Comparison of ENCODE assay signal across 9 cellular contexts in the genomic region with DNA sequence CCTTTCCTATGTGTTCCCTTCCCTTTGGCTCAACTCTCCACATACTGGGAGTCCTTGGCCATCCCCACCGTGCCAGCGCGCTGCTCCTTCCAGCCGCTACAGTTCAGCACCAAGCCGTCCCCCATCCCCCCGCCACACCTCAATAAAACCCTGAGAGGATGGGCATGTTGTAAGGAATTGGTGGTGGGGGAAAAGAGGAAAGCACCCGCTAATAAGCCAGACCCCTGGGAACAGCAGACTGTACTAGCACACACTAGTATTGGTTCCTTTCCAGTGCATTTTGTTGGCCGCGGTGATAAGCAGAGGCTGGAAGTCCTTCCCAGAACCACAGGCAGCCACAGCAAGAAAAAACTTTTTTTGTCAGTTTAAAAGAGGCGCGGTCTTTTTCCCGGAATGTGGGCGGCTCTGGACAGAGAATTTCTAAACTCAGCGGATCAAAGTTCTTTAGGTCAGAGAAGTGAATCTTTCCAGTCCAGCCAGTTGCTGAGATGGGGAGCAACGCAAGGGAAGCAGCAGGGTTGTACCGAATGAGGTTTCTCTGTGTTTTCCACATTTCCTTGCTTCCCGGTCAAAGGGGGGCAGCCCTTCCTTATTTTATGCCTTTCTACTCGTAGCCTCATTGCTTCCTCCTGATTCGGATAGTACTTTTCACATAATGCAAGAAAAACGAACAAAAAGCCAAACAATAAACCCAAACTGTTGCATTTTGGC. TPM values are rescaled to one million over a fixed set of nuclear protein-coding genes. Genes with fewer than 3 reads are reported as not detected.
DNase-seq lines count a peak whose midpoint lies in the region; ATAC-seq and TF ChIP-seq lines count a peak whose summit lies in the region.
"Had no signal": no experiment of that assay in that cellular context is flagged by ENCODE, and none has a peak within 500 bp of the region (broad histone marks: within the 10 kb centered on the region; RNA-seq: fewer than 3 reads in every experiment).

No MANE protein-coding gene starts in this region.

- 0 out of 2 replicates have a peak, but pooled peaks cover 3% of the 10 kb centered on the region for H3F3A ChIP-seq in GM23248 (ENCODE audit: insufficient read depth)

- H3K4me1 Mint-ChIP-seq in activated CD4-positive, alpha-beta memory T cell treated with anti-CD3 and anti-CD28 coated beads, Interleukin-2, amount 10 ng/mL, durations not matched to agents 7 days and 5 days: peaks cover 16% of the 10 kb centered on the region
- H3K4me1 Mint-ChIP-seq in CD14-positive monocyte: peaks cover 14% of the 10 kb centered on the region

- H2AFZ ChIP-seq in GM23248: peak overlapping the region; percentile 94
- peak overlapping the region; percentile 55 for H2AFZ ChIP-seq in hepatocyte

- no peaks in the 10 kb centered on the region for H3K9me3 Mint-ChIP-seq in activated CD4-positive, alpha-beta memory T cell treated with anti-CD3 and anti-CD28 coated beads, Interleukin-2, amount 10 ng/mL, durations not matched to agents 7 days and 5 days
- H3K9me3 Mint-ChIP-seq in CD14-positive monocyte: peaks cover 0 to 11% (median 4%) of the 10 kb centered on the region in 7 donors
- H3K9me3 Mint-ChIP-seq: IgD-negative memory B cell had no signal

- 1 to 2% methylated on average over 20 of the region's 20 CpGs for WGBS in GM23248 (ENCODE audit: low coverage in 1 of 2, low lambda C conversion rate in 2 of 2, missing lambda C conversion rate in 2 of 2), 2 experiments
- WGBS in hepatocyte (ENCODE audit: low lambda C conversion rate, missing lambda C conversion rate): 5% methylated on average over 20 of the region's 20 CpGs

- H3K27ac Mint-ChIP-seq in activated CD4-positive, alpha-beta memory T cell treated with anti-CD3 and anti-CD28 coated beads, Interleukin-2, amount 10 ng/mL, durations not matched to agents 7 days and 5 days: no peak overlapping the region
- H3K27ac Mint-ChIP-seq in CD14-positive monocyte: peak overlapping the region in 1 of 7 donors; percentile 24
- H3K27ac Mint-ChIP-seq: IgD-negative memory B cell had no signal

- H3K4me3 ChIP-seq in GM23248 (peak overlapping the region; percentile 81), hepatocyte (peak overlapping the region; percentile 86)

- CTCF ChIA-PET in activated CD4-positive, alpha-beta memory T cell treated with anti-CD3 and anti-CD28 coated beads, Interleukin-2, amount 10 ng/mL, durations not matched to agents 7 days and 5 days (lab: Charles Lee): no interaction called here

- no peaks in the 10 kb centered on the region for H3K79me2 ChIP-seq in GM23248 (ENCODE audit: insufficient read depth)
- peaks cover 28% of the 10 kb centered on the region for H3K79me2 ChIP-seq in hepatocyte

- peak overlapping the region; percentile 90 for H3K4me2 ChIP-seq in GM23248 (ENCODE audit: unreplicated experiment)
- peak overlapping the region; percentile 96 for H3K4me2 ChIP-seq in hepatocyte

- peaks cover 40% of the 10 kb centered on the region for H3K27me3 Mint-ChIP-seq in activated CD4-positive, alpha-beta memory T cell treated with anti-CD3 and anti-CD28 coated beads, Interleukin-2, amount 10 ng/mL, durations not matched to agents 7 days and 5 days
- H3K27me3 Mint-ChIP-seq in CD14-positive monocyte (ENCODE audit: low read depth in 3 of 3): peaks cover 50 to 61% (median 53%) of the 10 kb centered on the region in 3 donors

- H3K27me3 ChIP-seq in GM23248 (replicated peaks; ENCODE audit: insufficient read depth) (no peaks in the 10 kb centered on the region), hepatocyte (no peaks in the 10 kb centered on the region)

- POLR2A ChIA-PET in activated CD4-positive, alpha-beta memory T cell treated with anti-CD3 and anti-CD28 coated beads, Interleukin-2, amount 10 ng/mL, durations not matched to agents 7 days and 5 days (lab: Charles Lee): no interaction called here

- peak; percentile 48 for ATAC-seq in sciatic nerve
- no peak for ATAC-seq in GM18867 (IDR thresholded peaks at IDR 0.05; ENCODE audit: unreplicated experiment)

- no peaks in the 10 kb centered on the region for H3K9me3 ChIP-seq in GM23248 (ENCODE audit: low read depth)
- H3K9me3 ChIP-seq in hepatocyte (ENCODE audit: low read depth): no peaks in the 10 kb centered on the region

- H4K20me1 ChIP-seq in GM23248 (ENCODE audit: insufficient read depth): no peaks in the 10 kb centered on the region
- H4K20me1 ChIP-seq in hepatocyte (ENCODE audit: insufficient read depth, poor library complexity, severe bottlenecking): no peaks in the 10 kb centered on the region

- H3K27ac ChIP-seq in GM23248: no peak overlapping the region
- H3K27ac ChIP-seq in hepatocyte: no peak overlapping the region

- DNase-seq in GM23248 (peak; percentile 45), hepatocyte (ENCODE audit: low spot score) (peak; percentile 54), sciatic nerve (ENCODE audit: low spot score) (peak; percentile 61), AML-193 (lab: John Stamatoyannopoulos, UW) (no peak), 8988T (no peak), CD14-positive monocyte (ENCODE audit: low spot score) (no peak)
- no peak for DNase-seq in activated CD4-positive, alpha-beta memory T cell treated with anti-CD3 and anti-CD28 coated beads, Interleukin-2, amount 10 ng/mL, durations not matched to agents 7 days and 5 days

- H3K4me3 Mint-ChIP-seq in activated CD4-positive, alpha-beta memory T cell treated with anti-CD3 and anti-CD28 coated beads, Interleukin-2, amount 10 ng/mL, durations not matched to agents 7 days and 5 days: peak overlapping the region; percentile 48
- H3K4me3 Mint-ChIP-seq in CD14-positive monocyte: peak overlapping the region in 1 of 2 donors; percentile 89

- TF ChIP-seq CTCF in hepatocyte (IDR thresholded peaks at IDR 0.05; ENCODE audit: poor library complexity) (peak; percentile 47), CD14-positive monocyte (IDR thresholded peaks at IDR 0.05) (no peak)

- no peak overlapping the region for H3K9ac ChIP-seq in GM23248

- no peaks in the 10 kb centered on the region for H3K9me2 ChIP-seq in GM23248 (ENCODE audit: insufficient read depth)
- no peaks in the 10 kb centered on the region for H3K9me2 ChIP-seq in hepatocyte (replicated peaks; ENCODE audit: insufficient read depth)

- peaks cover 6% of the 10 kb centered on the region for H3K36me3 Mint-ChIP-seq in activated CD4-positive, alpha-beta memory T cell treated with anti-CD3 and anti-CD28 coated beads, Interleukin-2, amount 10 ng/mL, durations not matched to agents 7 days and 5 days (ENCODE audit: low read depth)
- peaks cover 3 to 8% of the 10 kb centered on the region in 2 donors for H3K36me3 Mint-ChIP-seq in CD14-positive monocyte
- H3K36me3 Mint-ChIP-seq: IgD-negative memory B cell had no signal

- no peaks in the 10 kb centered on the region; the same call in 1 of the 2 replicates for H3K36me3 ChIP-seq in GM23248 (ENCODE audit: low read depth)
- H3K36me3 ChIP-seq in hepatocyte (replicated peaks; ENCODE audit: insufficient read depth, low read depth): no peaks in the 10 kb centered on the region

- H3K4me1 ChIP-seq in GM23248 (ENCODE audit: insufficient read depth) (no peaks in the 10 kb centered on the region), hepatocyte (ENCODE audit: insufficient read depth) (no peaks in the 10 kb centered on the region)

- intact Hi-C loops in sciatic nerve (cut with DNase I) (no loop called here), CD14-positive monocyte (cut with micrococcal nuclease) (loop anchor here in 1 of 2 donors (10.0 kb wide), 1 partner anchor 1208 kb away; no protein-coding TSS in a partner anchor)

- in situ Hi-C loops in GM23248 (cut with MboI): loop anchor here (25.0 kb wide), 1 partner anchor 1206 kb away; no protein-coding TSS in a partner anchor

RNA-seq across cellular contexts. Expression of gene CHSY3, which starts 2.1 kb away (rescaled TPM):
- 2.4 and 4.2 TPM in 2 replicates for total RNA-seq in GM23248 (2014; rRNA removed; shearing (Covaris generic))
- polyA plus RNA-seq in GM23248 (2016; fragmentation: Nextera tagmentation; extraction: Ambion mirVana) (0.20 and 0.29 TPM in 2 replicates), hepatocyte (16.0 and 18.1 TPM in 2 replicates), CD14-positive monocyte (not detected)
- total RNA-seq in activated CD4-positive, alpha-beta memory T cell treated with anti-CD3 and anti-CD28 coated beads, Interleukin-2, amount 10 ng/mL, durations not matched to agents 7 days and 5 days: not detected
- total RNA-seq in hepatocyte (22.4 and 23.6 TPM in 2 replicates), sciatic nerve (4.0 TPM)
- polyA plus RNA-seq: IgD-negative memory B cell had no signal

Comparison
In these comparisons a context has a peak if more than half of its experiments do, and no peak if none do; other contexts are left out.
1. DNase-seq: peak in GM23248 (single experiment), hepatocyte (single experiment) and sciatic nerve (single experiment); none in activated CD4-positive, alpha-beta memory T cell treated with anti-CD3 and anti-CD28 coated beads, Interleukin-2, amount 10 ng/mL, durations not matched to agents 7 days and 5 days (single experiment), AML-193 (0 of 2), 8988T (single experiment) and CD14-positive monocyte (single experiment).